Comparison of ENCODE assay signal across 1 cellular context in the genomic region with DNA sequence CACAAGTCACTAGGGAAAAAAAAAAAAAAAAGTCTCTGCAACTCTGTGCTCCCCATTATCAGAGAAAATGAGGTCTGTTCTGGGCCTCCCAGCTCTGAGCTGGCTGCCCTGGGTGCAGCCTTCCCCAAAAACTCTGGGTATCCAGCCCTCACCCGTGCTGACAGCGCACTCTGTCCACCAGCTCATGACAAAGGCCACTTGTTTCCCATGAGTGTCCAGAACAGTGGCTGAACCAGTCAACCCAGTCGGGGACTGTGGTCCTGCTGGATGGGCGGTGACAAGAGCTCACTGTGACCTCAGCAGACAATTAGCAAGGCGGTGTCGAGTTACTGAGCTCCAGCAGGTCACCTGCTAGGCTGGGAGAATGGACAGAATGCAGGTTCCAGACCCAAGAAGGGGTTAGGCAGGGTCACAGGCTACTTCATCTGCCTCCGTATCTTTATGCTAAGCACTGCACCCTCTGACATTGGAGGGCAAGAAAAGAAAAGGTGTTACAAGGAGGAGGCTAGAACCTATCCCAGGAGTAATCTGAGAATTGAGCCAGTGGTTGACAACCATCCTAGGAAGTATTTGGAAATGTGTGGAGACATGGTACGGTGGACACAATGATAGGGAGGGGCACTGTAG.
A peak's percentile ranks its signal among the peaks of the same experiment; 100 is the strongest.
TF ChIP-seq lines count a peak whose summit lies in the region.

No MANE protein-coding gene starts in this region.

TF ChIP-seq in HCT116, 20 proteins besides CTCF, POLR2A, EP300 and RAD21 (continued from another document):
- TF ChIP-seq, protein P1, sequence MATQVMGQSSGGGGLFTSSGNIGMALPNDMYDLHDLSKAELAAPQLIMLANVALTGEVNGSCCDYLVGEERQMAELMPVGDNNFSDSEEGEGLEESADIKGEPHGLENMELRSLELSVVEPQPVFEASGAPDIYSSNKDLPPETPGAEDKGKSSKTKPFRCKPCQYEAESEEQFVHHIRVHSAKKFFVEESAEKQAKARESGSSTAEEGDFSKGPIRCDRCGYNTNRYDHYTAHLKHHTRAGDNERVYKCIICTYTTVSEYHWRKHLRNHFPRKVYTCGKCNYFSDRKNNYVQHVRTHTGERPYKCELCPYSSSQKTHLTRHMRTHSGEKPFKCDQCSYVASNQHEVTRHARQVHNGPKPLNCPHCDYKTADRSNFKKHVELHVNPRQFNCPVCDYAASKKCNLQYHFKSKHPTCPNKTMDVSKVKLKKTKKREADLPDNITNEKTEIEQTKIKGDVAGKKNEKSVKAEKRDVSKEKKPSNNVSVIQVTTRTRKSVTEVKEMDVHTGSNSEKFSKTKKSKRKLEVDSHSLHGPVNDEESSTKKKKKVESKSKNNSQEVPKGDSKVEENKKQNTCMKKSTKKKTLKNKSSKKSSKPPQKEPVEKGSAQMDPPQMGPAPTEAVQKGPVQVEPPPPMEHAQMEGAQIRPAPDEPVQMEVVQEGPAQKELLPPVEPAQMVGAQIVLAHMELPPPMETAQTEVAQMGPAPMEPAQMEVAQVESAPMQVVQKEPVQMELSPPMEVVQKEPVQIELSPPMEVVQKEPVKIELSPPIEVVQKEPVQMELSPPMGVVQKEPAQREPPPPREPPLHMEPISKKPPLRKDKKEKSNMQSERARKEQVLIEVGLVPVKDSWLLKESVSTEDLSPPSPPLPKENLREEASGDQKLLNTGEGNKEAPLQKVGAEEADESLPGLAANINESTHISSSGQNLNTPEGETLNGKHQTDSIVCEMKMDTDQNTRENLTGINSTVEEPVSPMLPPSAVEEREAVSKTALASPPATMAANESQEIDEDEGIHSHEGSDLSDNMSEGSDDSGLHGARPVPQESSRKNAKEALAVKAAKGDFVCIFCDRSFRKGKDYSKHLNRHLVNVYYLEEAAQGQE (IDR thresholded peaks at IDR 0.05; ENCODE audit: low read depth), result no peak
- 0 out of 2 replicates have a peak, but pooled peaks have one; percentile 72 for TF ChIP-seq CBX3 (IDR thresholded peaks at IDR 0.05; ENCODE audit: low read depth)
- peak; percentile 85 for TF ChIP-seq SP1 (IDR thresholded peaks at IDR 0.05; ENCODE audit: low read depth)
- TF ChIP-seq JUND (IDR thresholded peaks at IDR 0.05), result no peak
- TF ChIP-seq ZFX (IDR thresholded peaks at IDR 0.05), result no peak
- peak; percentile 66 for TF ChIP-seq POLR2AphosphoS5 (IDR thresholded peaks at IDR 0.05; ENCODE audit: low read depth, low read length)
